23 cellular contexts compared by ENCODE assay signal in genomic region chr2:171216631-171217030, GRCh38.
"Had no signal": no experiment of that assay in that cellular context is flagged by ENCODE, and none has a peak within 500 bp of the region (broad histone marks: within the 10 kb centered on the region; RNA-seq: fewer than 3 reads in every experiment).

No MANE protein-coding gene starts in this region.

- H3K9ac ChIP-seq: parathyroid adenoma had no signal

- ATAC-seq: left lobe of liver; natural killer cell; right lobe of liver; stimulated activated naive B cell treated with anti-CD40 and anti-IgM and Interleukin-4, amounts not matched to agents 10 μg/mL and 1 μg/mL and 100 μg/mL, for 72 hours had no signal

- H3K4me3 Mint-ChIP-seq: dendritic cell treated with granulocyte-macrophage colony-stimulating factor and Interleukin-4, amounts not matched to agents 40 ng/mL and 50 ng/mL, for 4 days; endodermal cell; natural killer cell; neural crest cell; stimulated activated naive B cell treated with anti-CD40 and anti-IgM and Interleukin-4, amounts not matched to agents 10 μg/mL and 1 μg/mL and 100 μg/mL, for 72 hours; stimulated activated naive CD8-positive, alpha-beta T cell treated with anti-CD3 and anti-CD28 coated beads, Interleukin-15, Interleukin-2, amounts not matched to agents 100 ng/mL and 50 ng/mL, for 24 hours had no signal

- H3K9me3 ChIP-seq: colonic mucosa, right lobe of liver, thoracic aorta had no signal

- H3K27me3 Mint-ChIP-seq: dendritic cell treated with granulocyte-macrophage colony-stimulating factor and Interleukin-4, amounts not matched to agents 40 ng/mL and 50 ng/mL, for 4 days; progenitor cell of endocrine pancreas; stimulated activated naive B cell treated with anti-CD40 and anti-IgM and Interleukin-4, amounts not matched to agents 10 μg/mL and 1 μg/mL and 100 μg/mL, for 72 hours; stimulated activated naive CD8-positive, alpha-beta T cell treated with anti-CD3 and anti-CD28 coated beads, Interleukin-15, Interleukin-2, amounts not matched to agents 100 ng/mL and 50 ng/mL, for 24 hours had no signal

- H3K36me3 Mint-ChIP-seq: natural killer cell had no signal

- H3K4me1 Mint-ChIP-seq: natural killer cell had no signal

- H3K4me3 ChIP-seq: colonic mucosa, esophagus muscularis mucosa, right lobe of liver, thoracic aorta, tibial nerve, upper lobe of left lung had no signal

- H3K36me3 ChIP-seq: colonic mucosa, esophagus muscularis mucosa, right lobe of liver, thoracic aorta, tibial nerve, upper lobe of left lung had no signal

- FAIRE-seq: kidney, small intestine, urothelium cell line had no signal

- H3K79me2 ChIP-seq: parathyroid adenoma had no signal

- H3K27ac ChIP-seq: colonic mucosa, esophagus muscularis mucosa, parathyroid adenoma, right lobe of liver, thoracic aorta, tibial nerve, upper lobe of left lung had no signal

- H3K27me3 ChIP-seq: colonic mucosa, esophagus muscularis mucosa, right lobe of liver, tibial nerve, upper lobe of left lung had no signal

- H2AFZ ChIP-seq: parathyroid adenoma had no signal

- H3K27ac Mint-ChIP-seq: dendritic cell treated with granulocyte-macrophage colony-stimulating factor and Interleukin-4, amounts not matched to agents 40 ng/mL and 50 ng/mL, for 4 days; endodermal cell; natural killer cell; progenitor cell of endocrine pancreas; stimulated activated naive B cell treated with anti-CD40 and anti-IgM and Interleukin-4, amounts not matched to agents 10 μg/mL and 1 μg/mL and 100 μg/mL, for 72 hours; stimulated activated naive CD8-positive, alpha-beta T cell treated with anti-CD3 and anti-CD28 coated beads, Interleukin-15, Interleukin-2, amounts not matched to agents 100 ng/mL and 50 ng/mL, for 24 hours had no signal

- DNase-seq: colonic mucosa; effector CD8-positive, alpha-beta T cell; foreskin melanocyte; hypothalamus; kidney; natural killer cell; right lobe of liver; small intestine; stimulated activated CD4-positive, alpha-beta T cell treated with anti-CD3 and anti-CD28 coated beads, Interleukin-15, amount 100 ng/mL, for 24 hours; stimulated activated CD4-positive, alpha-beta T cell treated with anti-CD3 and anti-CD28 coated beads, Interleukin-2, amount 100 ng/mL, for 48 hours; stimulated activated naive B cell treated with anti-CD40 and anti-IgM and Interleukin-4, amounts not matched to agents 10 μg/mL and 1 μg/mL and 100 μg/mL, for 72 hours; upper lobe of left lung had no signal

- H3K4me1 ChIP-seq: colonic mucosa, esophagus muscularis mucosa, parathyroid adenoma, right lobe of liver, tibial nerve, upper lobe of left lung had no signal
